Comparison of ENCODE assay signal across 10 cellular contexts in genomic region chr22:20424937-20425587, GRCh38. TPM values are rescaled to one million over a fixed set of nuclear protein-coding genes. Genes with fewer than 3 reads are reported as not detected.
A peak's percentile ranks its signal among the peaks of the same experiment; 100 is the strongest.
DNase-seq lines count a peak whose midpoint lies in the region; ATAC-seq, FAIRE-seq and TF ChIP-seq lines count a peak whose summit lies in the region.
"Had no signal": no experiment of that assay in that cellular context is flagged by ENCODE, and none has a peak within 500 bp of the region (broad histone marks: within the 10 kb centered on the region; RNA-seq: fewer than 3 reads in every experiment).

No MANE protein-coding gene starts in this region.

- intact Hi-C loops in K562 (cut with micrococcal nuclease) (no loop called here), testis (cut with DNase I; ENCODE audit: low total_unique reads) (loop anchor here (10.0 kb wide), 1 partner anchor 70 kb away; the partner anchor contains the start of gene KLHL22)

- H3K4me1 ChIP-seq in K562 (replicated peaks in 1 of 2; ENCODE audit: control insufficient read depth in 2 of 2, insufficient read depth in 2 of 2, low read length in 2 of 2) (peaks cover 12 to 50% of the 10 kb centered on the region in 2 experiments), testis (peaks cover 25% of the 10 kb centered on the region), HAP-1 (no peaks in the 10 kb centered on the region)

- POLR2A ChIA-PET in K562 (lab: Yijun Ruan, JAX): no interaction called here

- TF ChIP-seq EP300 in K562 (IDR thresholded peaks at IDR 0.05; ENCODE audit: low read length): no peak

- H3K9me3 ChIP-seq in K562 (replicated peaks; ENCODE audit: control insufficient read depth, insufficient read depth, low read depth, low read length) (no peaks in the 10 kb centered on the region), testis (no peaks in the 10 kb centered on the region), HAP-1 (no peaks in the 10 kb centered on the region)
- H3K9me3 ChIP-seq: SJSA1 had no signal

- H3K9ac ChIP-seq in K562 (ENCODE audit: insufficient read depth in 1 of 2, low read depth in 2 of 2, low read length in 2 of 2): no peak overlapping the region

- no peaks in the 10 kb centered on the region for H3K36me3 ChIP-seq in K562 (ENCODE audit: control insufficient read depth, insufficient read depth, low read length)
- no peaks in the 10 kb centered on the region for H3K36me3 ChIP-seq in testis (ENCODE audit: low read depth, missing control alignments)
- peaks cover 26% of the 10 kb centered on the region for H3K36me3 ChIP-seq in HAP-1 (replicated peaks)

- peaks cover 6% of the 10 kb centered on the region for H3K9me1 ChIP-seq in K562 (ENCODE audit: control insufficient read depth, insufficient read depth, low read length)

- WGBS in K562 (ENCODE audit: insufficient coverage, low coverage, missing lambda C conversion rate): 85% methylated on average over 60 of the region's 61 CpGs
- WGBS in testis, 2 donors: 76% methylated on average over 60 of the region's 61 CpGs; no CpG with 5 or more reads in 1 of the 2 donors

- TF ChIP-seq POLR2A in K562 (conservative IDR thresholded peaks at IDR 0.05) (no peak), testis (IDR thresholded peaks at IDR 0.05) (no peak)

- H3K27me3 Mint-ChIP-seq in activated naive CD8-positive, alpha-beta T cell: peaks cover 7% of the 10 kb centered on the region
- H3K27me3 Mint-ChIP-seq in activated naive CD8-positive, alpha-beta T cell treated with anti-CD3 and anti-CD28 coated beads, Interleukin-2, amount 50 U/mL, for 24 hours: peaks cover 26% of the 10 kb centered on the region

- H3K27me3 ChIP-seq in K562 (ENCODE audit: control insufficient read depth in 2 of 2, insufficient read depth in 2 of 2, low read length in 2 of 2) (peaks cover 49 to 77% of the 10 kb centered on the region in 2 experiments; a peak in 4 of 5 replicates), testis (no peaks in the 10 kb centered on the region), HAP-1 (ENCODE audit: low read depth) (no peaks in the 10 kb centered on the region)
- H3K27me3 ChIP-seq: SJSA1 had no signal

- no peaks in the 10 kb centered on the region for H3K9me3 Mint-ChIP-seq in activated naive CD8-positive, alpha-beta T cell (ENCODE audit: low read depth)
- no peaks in the 10 kb centered on the region for H3K9me3 Mint-ChIP-seq in activated naive CD8-positive, alpha-beta T cell treated with anti-CD3 and anti-CD28 coated beads, Interleukin-2, amount 50 U/mL, for 24 hours

- H2AFZ ChIP-seq in K562 (ENCODE audit: low read depth, low read length): no peak overlapping the region

- H3K4me3 Mint-ChIP-seq in activated naive CD8-positive, alpha-beta T cell: peak overlapping the region; percentile 53
- H3K4me3 Mint-ChIP-seq in activated naive CD8-positive, alpha-beta T cell treated with anti-CD3 and anti-CD28 coated beads, Interleukin-2, amount 50 U/mL, for 24 hours: no peak overlapping the region

- no TSS peak for BruUV-seq in K562 (replicated peaks; lab: Mats Ljungman, UMichigan)

- TF ChIP-seq RAD21 in K562 (CRISPR knock-in tag; conservative IDR thresholded peaks at IDR 0.05 in 1 of 2, IDR thresholded peaks at IDR 0.05 in 1 of 2): no peak

- H3K27ac ChIP-seq in K562 (ENCODE audit: extremely low read depth, low read depth, low read length): no peak overlapping the region
- peak overlapping the region in 1 of 2 donors; percentile 71 for H3K27ac ChIP-seq in testis
- H3K27ac ChIP-seq: SJSA1 had no signal

- no peak for DNase-seq in activated naive CD8-positive, alpha-beta T cell treated with anti-CD3 and anti-CD28 coated beads, Interleukin-2, amount 50 U/mL, for 24 hours
- DNase-seq in K562 (ENCODE audit: extremely low read depth in 1 of 4, low spot score in 3 of 4): peak in 2 of 4 experiments; percentile 70 to 73
- peak; percentile 75 for DNase-seq in islet precursor cell
- DNase-seq in testis: peak; percentile 84
- DNase-seq in NCI-H1436 treated with DMSO at 0.1 percent for 48 hours (lab: John Stamatoyannopoulos, UW): no peak
- no peak for DNase-seq in HAP-1 (ENCODE audit: low spot score in 2 of 2)
- DNase-seq: NCI-H2029 treated with DMSO at 0.1 percent for 48 hours had no signal

- no peak overlapping the region for H3K4me3 ChIP-seq in K562
- peak overlapping the region; percentile 42 to 50 for H3K4me3 ChIP-seq in testis
- H3K4me3 ChIP-seq in HAP-1: no peak overlapping the region
- H3K4me3 ChIP-seq: SJSA1 had no signal

- no peaks in the 10 kb centered on the region for H3K36me3 Mint-ChIP-seq in activated naive CD8-positive, alpha-beta T cell
- H3K36me3 Mint-ChIP-seq in activated naive CD8-positive, alpha-beta T cell treated with anti-CD3 and anti-CD28 coated beads, Interleukin-2, amount 50 U/mL, for 24 hours (ENCODE audit: low read depth): no peaks in the 10 kb centered on the region

- no peaks in the 10 kb centered on the region for H3K79me2 ChIP-seq in K562 (ENCODE audit: control insufficient read depth, insufficient read depth, low read length)

- peaks cover 10% of the 10 kb centered on the region for H3K4me1 Mint-ChIP-seq in activated naive CD8-positive, alpha-beta T cell (ENCODE audit: low read depth)
- H3K4me1 Mint-ChIP-seq in activated naive CD8-positive, alpha-beta T cell treated with anti-CD3 and anti-CD28 coated beads, Interleukin-2, amount 50 U/mL, for 24 hours: peaks cover 13% of the 10 kb centered on the region

- H4K20me1 ChIP-seq in K562 (replicated peaks; ENCODE audit: control insufficient read depth, insufficient read depth, low read length): peaks cover 38% of the 10 kb centered on the region

- no peak overlapping the region for H3K27ac Mint-ChIP-seq in activated naive CD8-positive, alpha-beta T cell
- H3K27ac Mint-ChIP-seq in activated naive CD8-positive, alpha-beta T cell treated with anti-CD3 and anti-CD28 coated beads, Interleukin-2, amount 50 U/mL, for 24 hours: no peak overlapping the region

- TF ChIP-seq CTCF in K562 (IDR thresholded peaks at IDR 0.05 in 2 of 3, conservative IDR thresholded peaks at IDR 0.05 in 1 of 3; ENCODE audit: insufficient read depth in 2 of 3, low read depth in 1 of 3, low read length in 3 of 3) (no peak), testis (IDR thresholded peaks at IDR 0.05) (no peak)

- ATAC-seq in activated naive CD8-positive, alpha-beta T cell treated with anti-CD3 and anti-CD28 coated beads, Interleukin-2, amount 50 U/mL, for 24 hours: no peak
- ATAC-seq in K562 (no peak), GM21526 (IDR thresholded peaks at IDR 0.05; ENCODE audit: low FRiP score, unreplicated experiment) (no peak)

- CTCF ChIA-PET in K562 (lab: Yijun Ruan, JAX; ENCODE audit: low intra/inter-chr PET ratio): no interaction called here

- in situ Hi-C loops in K562 (cut with MboI): loop anchor here (5.0 to 25.0 kb wide), 3 partner anchors 32 to 1888 kb away; partner anchors contain the start of gene TMEM191B
- in situ Hi-C loops in HAP-1 (cut with MboI; ENCODE audit: low sequenced_read_pairs): no loop called here

- no peak for FAIRE-seq in K562 (lab: Jason Lieb, UNC)

- H3K4me2 ChIP-seq in K562 (ENCODE audit: insufficient read depth, low read length): no peak overlapping the region

TF ChIP-seq in K562, 482 proteins besides CTCF, POLR2A, EP300 and RAD21 (continues in another document):
- TF ChIP-seq NFE2 (IDR thresholded peaks at IDR 0.05; ENCODE audit: low read depth) (no peak), PHTF2 (CRISPR knock-in tag; IDR thresholded peaks at IDR 0.05) (no peak), FUS (optimal IDR thresholded peaks at IDR 0.05; ENCODE audit: low read depth, low read length) (no peak), MCM2 (IDR thresholded peaks at IDR 0.05; ENCODE audit: low read depth) (no peak)

RNA-seq across cellular contexts. Expression of gene SCARF2, which starts 12.6 kb away (rescaled TPM):
- 0.65 TPM in 1 of 2 replicates, not detected in the other for total RNA-seq in K562 (2011; cell fraction: chromatin; rRNA removed; ENCODE audit: low replicate concordance)
- total RNA-seq in K562 (2011; cell fraction: nucleolus; rRNA removed): 0.50 and 0.92 TPM in 2 replicates
- total RNA-seq in K562 (2011; cell fraction: nucleoplasm; rRNA removed): 0.15 TPM in 2 replicates
- total RNA-seq in K562 (2014; rRNA removed) (0.20 and 0.32 TPM in 2 replicates), K562 (2014; rRNA removed; fragmentation: Illumina TruSeq; extraction: Trizol) (not detected in 2 replicates), K562 (2015; rRNA removed; fragmentation: Illumina TruSeq; extraction: Trizol) (not detected in 2 replicates), K562 (2021) (0.13 and 0.29 TPM in 2 replicates), testis (10 to 100 TPM; 10.4 to 12.3 TPM)
- polyA plus RNA-seq in K562 (2011; rRNA removed) (0.06 and 0.26 TPM in 2 replicates), K562 (2014; fragmentation: Illumina TruSeq; extraction: Trizol) (not detected in 2 replicates), K562 (2014; fragmentation: Nextera tagmentation; extraction: Ambion mirVana) (not detected), K562 (2014; rRNA removed) (0.13 and 0.23 TPM in 2 replicates), testis (ENCODE audit: insufficient read depth, low read depth, low replicate concordance) (3.3 TPM)
- 0.15 and 0.25 TPM in 2 replicates for polyA plus RNA-seq in K562 (2011; cell fraction: cytosol; rRNA removed)
- 0.61 and 0.65 TPM in 2 replicates for polyA plus RNA-seq in K562 (2011; cell fraction: nucleus; rRNA removed)
- polyA plus RNA-seq in K562 (2012): 0.21 and 1.3 TPM in 2 replicates
- polyA minus RNA-seq in K562 (2011; rRNA and poly(A)+ RNA removed): not detected in 2 replicates
- polyA minus RNA-seq in K562 (2011; cell fraction: cytosol; rRNA and poly(A)+ RNA removed): not detected in 2 replicates
- 0.22 and 0.27 TPM in 2 replicates for polyA minus RNA-seq in K562 (2011; cell fraction: nucleus; rRNA and poly(A)+ RNA removed)

RNA-seq across cellular contexts. Expression of gene ZNF74, which starts 31.1 kb away (rescaled TPM):
- total RNA-seq in K562 (2011; cell fraction: chromatin; rRNA removed; ENCODE audit: low replicate concordance): 36.8 and 68.2 TPM in 2 replicates
- 55.4 and 63.2 TPM in 2 replicates for total RNA-seq in K562 (2011; cell fraction: nucleolus; rRNA removed)
- total RNA-seq in K562 (2011; cell fraction: nucleoplasm; rRNA removed): 50.2 and 53.7 TPM in 2 replicates
- total RNA-seq in K562 (2014; rRNA removed): 49.2 and 56.7 TPM in 2 replicates
- total RNA-seq in K562 (2014; rRNA removed; fragmentation: Illumina TruSeq; extraction: Trizol): 17.4 and 20.5 TPM in 2 replicates
- 31.5 and 32.5 TPM in 2 replicates for total RNA-seq in K562 (2015; rRNA removed; fragmentation: Illumina TruSeq; extraction: Trizol)
- 53.5 and 55.7 TPM in 2 replicates for total RNA-seq in K562 (2021)
- 33.8 and 49.7 TPM in 2 replicates for polyA plus RNA-seq in K562 (2011; rRNA removed)
- 56.9 and 67.4 TPM in 2 replicates for polyA plus RNA-seq in K562 (2011; cell fraction: cytosol; rRNA removed)
- polyA plus RNA-seq in K562 (2011; cell fraction: nucleus; rRNA removed): 42.8 and 56.1 TPM in 2 replicates
- polyA plus RNA-seq in K562 (2012): 31.5 and 39.9 TPM in 2 replicates
- 22.8 and 24.5 TPM in 2 replicates for polyA plus RNA-seq in K562 (2014; fragmentation: Illumina TruSeq; extraction: Trizol)
- 1 to 10 TPM; 2.4 to 3.7 TPM for polyA plus RNA-seq in K562 (2014; fragmentation: Nextera tagmentation; extraction: Ambion mirVana)
- polyA plus RNA-seq in K562 (2014; rRNA removed): 37.1 and 62.8 TPM in 2 replicates
- 32.6 and 33.0 TPM in 2 replicates for polyA minus RNA-seq in K562 (2011; rRNA and poly(A)+ RNA removed)
- 39.3 and 58.2 TPM in 2 replicates for polyA minus RNA-seq in K562 (2011; cell fraction: cytosol; rRNA and poly(A)+ RNA removed)
- 23.6 and 28.3 TPM in 2 replicates for polyA minus RNA-seq in K562 (2011; cell fraction: nucleus; rRNA and poly(A)+ RNA removed)
- total RNA-seq in testis: 10 to 100 TPM in 1 of 2 donors, 1 to 10 TPM in 1; 6.5 to 11.8 TPM
- polyA plus RNA-seq in testis (ENCODE audit: insufficient read depth, low read depth, low replicate concordance): 4.1 TPM

Comparison
In these comparisons a context has a peak if more than half of its experiments do, and no peak if none do; other contexts are left out.
1. DNase-seq: peak in islet precursor cell (single experiment) and testis (single experiment); none in activated naive CD8-positive, alpha-beta T cell treated with anti-CD3 and anti-CD28 coated beads, Interleukin-2, amount 50 U/mL, for 24 hours (single experiment), NCI-H1436 treated with DMSO at 0.1 percent for 48 hours (single experiment) and HAP-1 (0 of 2).
2. H3K4me3 ChIP-seq: peak in testis (2 of 2); none in K562 (single experiment) and HAP-1 (single experiment).
3. RNA of gene SCARF2, which starts 12.6 kb away (total RNA-seq): 10.4 to 12.3 TPM in testis; 0.13 to 0.92 TPM in K562; every median in the first group is over 4 times any median in the second.